15 cellular contexts compared by ENCODE assay signal in genomic region chr4:6277935-6278800, GRCh38. TPM values are rescaled to one million over a fixed set of nuclear protein-coding genes. Genes with fewer than 3 reads are reported as not detected.
DNase-seq lines count a peak whose midpoint lies in the region; ATAC-seq and TF ChIP-seq lines count a peak whose summit lies in the region.
"Had no signal": no experiment of that assay in that cellular context is flagged by ENCODE, and none has a peak within 500 bp of the region (broad histone marks: within the 10 kb centered on the region; RNA-seq: fewer than 3 reads in every experiment).

No MANE protein-coding gene starts in this region.

- no peaks in the 10 kb centered on the region for H3K9me3 Mint-ChIP-seq in stimulated activated naive CD8-positive, alpha-beta T cell treated with anti-CD3 and anti-CD28 coated beads, Interleukin-15, amount 100 ng/mL, for 72 hours
- no peaks in the 10 kb centered on the region for H3K9me3 Mint-ChIP-seq in nephron

- no peaks in the 10 kb centered on the region for H3K27me3 Mint-ChIP-seq in stimulated activated naive CD8-positive, alpha-beta T cell treated with anti-CD3 and anti-CD28 coated beads, Interleukin-15, amount 100 ng/mL, for 72 hours
- no peaks in the 10 kb centered on the region for H3K27me3 Mint-ChIP-seq in nephron (ENCODE audit: low read depth)

- H3K4me1 ChIP-seq in esophagus muscularis mucosa (peaks cover 94 to 100% (median 100%) of the 10 kb centered on the region in 4 donors), aorta (ENCODE audit: control insufficient read depth in 1 of 2, insufficient read depth in 2 of 2, low read length in 2 of 2) (no peaks in the 10 kb centered on the region)
- H3K4me1 ChIP-seq: foreskin keratinocyte, psoas muscle had no signal

- peak overlapping the region in 1 of 2 donors; percentile 15 for H3K4me3 Mint-ChIP-seq in stimulated activated naive CD8-positive, alpha-beta T cell treated with anti-CD3 and anti-CD28 coated beads, Interleukin-15, amount 100 ng/mL, for 72 hours
- peak overlapping the region in 1 of 3 experiments; percentile 34 for H3K4me3 Mint-ChIP-seq in nephron

- TF ChIP-seq EP300 in esophagus muscularis mucosa (IDR thresholded peaks at IDR 0.05) = no peak

- no peak for TF ChIP-seq POLR2A in esophagus muscularis mucosa (IDR thresholded peaks at IDR 0.05; ENCODE audit: low read depth)

- WGBS in esophagus muscularis mucosa = 90% methylated on average over 12 of the region's 21 CpGs
- WGBS in aorta, 2 donors = 68 to 70% methylated on average over 21 of the region's 21 CpGs

- TF ChIP-seq CTCF in esophagus muscularis mucosa (IDR thresholded peaks at IDR 0.05) = no peak
- no peak for TF ChIP-seq CTCF in nephron (IDR thresholded peaks at IDR 0.05; ENCODE audit: unreplicated experiment in 3 of 3)

- intact Hi-C loops in esophagus muscularis mucosa (cut with DNase I) (no loop called here), aorta (cut with DNase I) (no loop called here)

- peaks cover 4% of the 10 kb centered on the region for H3K36me3 Mint-ChIP-seq in nephron (ENCODE audit: low read depth)

- H3K27me3 ChIP-seq in esophagus muscularis mucosa = no peaks in the 10 kb centered on the region
- no peaks in the 10 kb centered on the region for H3K27me3 ChIP-seq in aorta (ENCODE audit: control insufficient read depth in 1 of 2, insufficient read depth in 2 of 2, low read length in 1 of 2)
- H3K27me3 ChIP-seq: foreskin keratinocyte had no signal

- peak; percentile 5 for ATAC-seq in stimulated activated naive CD8-positive, alpha-beta T cell treated with anti-CD3 and anti-CD28 coated beads, Interleukin-15, amount 100 ng/mL, for 72 hours
- ATAC-seq in stimulated activated naive CD8-positive, alpha-beta T cell treated with anti-CD3 and anti-CD28 coated beads, Interleukin-15, Interleukin-2, amounts not matched to agents 100 U/mL and 50 U/mL, for 24 hours = no peak
- ATAC-seq in aorta (ENCODE audit: low FRiP score) (peak; percentile 3), HG02763 (IDR thresholded peaks at IDR 0.05; ENCODE audit: unreplicated experiment) (no peak)
- ATAC-seq: foreskin keratinocyte had no signal

- H3K9me3 ChIP-seq in esophagus muscularis mucosa = no peaks in the 10 kb centered on the region
- H3K9me3 ChIP-seq in aorta (ENCODE audit: control insufficient read depth, low read length) = no peaks in the 10 kb centered on the region
- H3K9me3 ChIP-seq: psoas muscle had no signal

- no peak overlapping the region for H3K4me3 ChIP-seq in esophagus muscularis mucosa
- H3K4me3 ChIP-seq in aorta (ENCODE audit: low read length in 2 of 2) = no peak overlapping the region
- H3K4me3 ChIP-seq: psoas muscle had no signal

- no peak overlapping the region for H3K27ac Mint-ChIP-seq in stimulated activated naive CD8-positive, alpha-beta T cell treated with anti-CD3 and anti-CD28 coated beads, Interleukin-15, amount 100 ng/mL, for 72 hours
- peak overlapping the region in 2 of 3 experiments; percentile 93 to 94 for H3K27ac Mint-ChIP-seq in nephron

- DNase-seq in stimulated activated naive CD8-positive, alpha-beta T cell treated with anti-CD3 and anti-CD28 coated beads, Interleukin-15, amount 100 ng/mL, for 72 hours = no peak
- DNase-seq in stimulated activated naive CD8-positive, alpha-beta T cell treated with anti-CD3 and anti-CD28 coated beads, Interleukin-15, Interleukin-2, amounts not matched to agents 100 U/mL and 50 U/mL, for 24 hours = no peak
- DNase-seq in esophagus muscularis mucosa (ENCODE audit: extremely low spot score) (no peak), aorta (no peak), globus pallidus (ENCODE audit: low spot score) (no peak), NCI-H1105 (lab: John Stamatoyannopoulos, UW) (no peak)
- DNase-seq: activated gamma-delta T cell treated with Interleukin-2 at 50 U/mL for 16 hours; AML-193; EL; foreskin keratinocyte; NCI-H1694 treated with DMSO at 0.1 percent for 48 hours; NK-92 treated with Interleukin-12 subunit alpha and Interleukin-12 subunit beta, amount 100 ng/mL, for 24 hours; psoas muscle had no signal

- H3K4me1 Mint-ChIP-seq in stimulated activated naive CD8-positive, alpha-beta T cell treated with anti-CD3 and anti-CD28 coated beads, Interleukin-15, amount 100 ng/mL, for 72 hours = peaks cover 18% of the 10 kb centered on the region
- H3K4me1 Mint-ChIP-seq in nephron = peaks cover 61% of the 10 kb centered on the region

- H3K27ac ChIP-seq in esophagus muscularis mucosa (replicated peaks in 1 of 4) (peak overlapping the region; percentile 82 to 97 (median 94)), aorta (ENCODE audit: low read depth in 1 of 2, low read length in 2 of 2) (no peak overlapping the region)
- H3K27ac ChIP-seq: foreskin keratinocyte, psoas muscle had no signal

- H3K36me3 ChIP-seq in esophagus muscularis mucosa = peaks cover 0 to 51% (median 28%) of the 10 kb centered on the region in 4 donors
- no peaks in the 10 kb centered on the region for H3K36me3 ChIP-seq in aorta (ENCODE audit: control insufficient read depth in 1 of 2, insufficient read depth in 2 of 2, low read length in 1 of 2)

RNA-seq across cellular contexts. Expression of gene WFS1, which starts 8.5 kb away (rescaled TPM):
- total RNA-seq in esophagus muscularis mucosa (100 to 1,000 TPM in 2 of 4 donors, 10 to 100 TPM in 2; 62.3 to 159 (median 104) TPM), aorta (10 to 100 TPM; 63.8 to 66.1 TPM)
- 10 to 100 TPM; 11.9 to 42.4 TPM for polyA plus RNA-seq in aorta

Comparison
In these comparisons a context has a peak if more than half of its experiments do, and no peak if none do; other contexts are left out.
1. ATAC-seq: peak in stimulated activated naive CD8-positive, alpha-beta T cell treated with anti-CD3 and anti-CD28 coated beads, Interleukin-15, amount 100 ng/mL, for 72 hours (single experiment) and aorta (single experiment); none in stimulated activated naive CD8-positive, alpha-beta T cell treated with anti-CD3 and anti-CD28 coated beads, Interleukin-15, Interleukin-2, amounts not matched to agents 100 U/mL and 50 U/mL, for 24 hours (single experiment) and HG02763 (single experiment).
2. H3K27ac Mint-ChIP-seq: peak in nephron (2 of 3); none in stimulated activated naive CD8-positive, alpha-beta T cell treated with anti-CD3 and anti-CD28 coated beads, Interleukin-15, amount 100 ng/mL, for 72 hours (0 of 2).
3. H3K27ac ChIP-seq: peak in esophagus muscularis mucosa (4 of 4); none in aorta (0 of 2).